16 cellular contexts compared by ENCODE assay signal in the genomic region with DNA sequence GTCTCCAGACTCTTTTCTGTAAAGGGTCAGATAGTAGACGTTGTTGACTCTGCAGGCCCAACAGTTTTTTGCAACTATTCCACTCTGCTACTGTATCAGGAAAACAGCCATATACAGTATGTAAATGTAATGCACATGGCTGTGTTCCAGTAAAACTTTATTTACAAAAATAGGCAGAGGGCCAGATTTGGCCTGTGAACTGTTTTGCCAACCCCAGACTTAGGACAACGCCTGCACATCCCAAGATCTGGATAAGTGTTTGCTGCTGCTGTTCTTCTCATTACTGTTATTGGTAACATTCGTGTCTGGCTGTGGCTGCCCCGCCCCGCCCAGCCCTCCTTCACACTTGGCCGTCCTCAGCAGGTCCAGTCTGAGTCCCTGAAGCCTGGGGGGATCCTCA.
"Had no signal": no experiment of that assay in that cellular context is flagged by ENCODE, and none has a peak within 500 bp of the region (broad histone marks: within the 10 kb centered on the region; RNA-seq: fewer than 3 reads in every experiment).

No MANE protein-coding gene starts in this region.

- H3K9me3 Mint-ChIP-seq: activated T-helper 2 cell treated with anti-CD3 and anti-CD28 coated beads, Interferon-gamma antibody, Interleukin-2, Interleukin-4, amounts not matched to agents 10 μg/mL and 5 μg/mL and 100 μg/mL, durations not matched to agents 14 hours and 24 hours and 36 hours; immature natural killer cell had no signal

- H3K4me1 Mint-ChIP-seq: immature natural killer cell had no signal

- H3K9ac ChIP-seq: parathyroid adenoma had no signal

- H3K27ac ChIP-seq: suprapubic skin had no signal

- H3K27me3 Mint-ChIP-seq: naive thymus-derived CD4-positive, alpha-beta T cell had no signal

- H2AFZ ChIP-seq: parathyroid adenoma had no signal

- DNase-seq: activated CD4-positive, alpha-beta T cell treated with anti-CD3 and anti-CD28 coated beads for 1 hour; activated CD4-positive, alpha-beta T cell treated with anti-CD3 and anti-CD28 coated beads, Interleukin-2, amount 50 U/mL, for 4 hours; activated naive CD4-positive, alpha-beta T cell treated with anti-CD3 and anti-CD28 coated beads, Interleukin-2, amount 50 U/mL, for 16 hours; activated T-cell treated with anti-CD3 and anti-CD28 coated beads for 4 hours; foreskin fibroblast; glutamatergic neuron; immature natural killer cell; naive thymus-derived CD4-positive, alpha-beta T cell; stimulated activated CD4-positive, alpha-beta T cell treated with anti-CD3 and anti-CD28 coated beads, Interleukin-15, amount 100 ng/mL, for 24 hours; stimulated activated CD4-positive, alpha-beta T cell treated with anti-CD3 and anti-CD28 coated beads, Interleukin-4, amount 100 ng/mL, for 1 hour; stimulated activated naive CD4-positive, alpha-beta T cell; upper lobe of left lung had no signal

- H3K4me3 Mint-ChIP-seq: immature natural killer cell; naive thymus-derived CD4-positive, alpha-beta T cell had no signal

- H3K4me3 ChIP-seq: suprapubic skin, upper lobe of left lung had no signal

- H3K9me3 ChIP-seq: suprapubic skin, upper lobe of left lung had no signal

- ATAC-seq: esophagus mucosa; naive thymus-derived CD4-positive, alpha-beta T cell had no signal

- H3K27me3 ChIP-seq: suprapubic skin, upper lobe of left lung had no signal

- H3K79me2 ChIP-seq: parathyroid adenoma had no signal

- H3K27ac Mint-ChIP-seq: activated T-helper 2 cell treated with anti-CD3 and anti-CD28 coated beads, Interferon-gamma antibody, Interleukin-2, Interleukin-4, amounts not matched to agents 10 μg/mL and 5 μg/mL and 100 μg/mL, durations not matched to agents 14 hours and 24 hours and 36 hours; immature natural killer cell had no signal
